Comparison of ENCODE assay signal across 23 cellular contexts in the genomic region with DNA sequence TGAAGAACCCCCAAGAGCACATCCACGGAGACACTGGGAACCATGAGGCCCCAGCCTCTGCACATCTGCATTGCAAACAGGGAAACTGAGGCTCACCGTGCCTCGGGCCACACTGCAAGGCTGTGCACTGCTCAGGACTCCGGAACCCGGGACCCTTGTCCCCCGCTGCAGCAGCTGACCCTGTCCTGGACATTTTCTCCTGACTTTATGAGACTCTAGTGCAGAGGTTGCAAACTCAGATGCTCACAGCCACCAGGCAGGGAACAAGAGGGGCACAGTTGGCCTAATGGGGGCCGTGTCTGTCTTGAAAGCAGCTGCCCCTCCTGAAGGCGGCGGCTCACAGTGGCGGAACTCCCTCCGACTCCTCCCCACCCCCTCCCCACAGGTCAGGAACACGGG. TPM values are rescaled to one million over a fixed set of nuclear protein-coding genes. Genes with fewer than 3 reads are reported as not detected.
DNase-seq lines count a peak whose midpoint lies in the region; ATAC-seq and TF ChIP-seq lines count a peak whose summit lies in the region.
"Had no signal": no experiment of that assay in that cellular context is flagged by ENCODE, and none has a peak within 500 bp of the region (broad histone marks: within the 10 kb centered on the region; RNA-seq: fewer than 3 reads in every experiment).

No MANE protein-coding gene starts in this region.

- H2BK120ac ChIP-seq in mesendoderm (ENCODE audit: low read depth, low read length), result no peak overlapping the region

- H3K4ac ChIP-seq in mesendoderm (ENCODE audit: low read depth, low read length), result no peak overlapping the region

- ATAC-seq in GM23338, result no peak
- ATAC-seq in stimulated activated memory B cell treated with anti-CD40 and anti-IgM and Interleukin-4, amounts not matched to agents 10 μg/mL and 1 μg/mL and 100 μg/mL, for 72 hours, result no peak
- ATAC-seq: Panc1 had no signal

- H3K9me3 Mint-ChIP-seq in GM23338, result no peaks in the 10 kb centered on the region; the same call in 1 of the 3 replicates
- peaks cover 3% of the 10 kb centered on the region for H3K9me3 Mint-ChIP-seq in stimulated activated memory B cell treated with anti-CD40 and anti-IgM and Interleukin-4, amounts not matched to agents 10 μg/mL and 1 μg/mL and 100 μg/mL, for 72 hours

- H3K79me2 ChIP-seq in GM23338 (replicated peaks; ENCODE audit: insufficient read depth) (no peaks in the 10 kb centered on the region), mesendoderm (ENCODE audit: control insufficient read depth, insufficient read depth, low read length) (no peaks in the 10 kb centered on the region)

- no CpG with 5 or more reads among the region's 12 CpGs for WGBS in mesendoderm (ENCODE audit: extremely low coverage, insufficient coverage, low lambda C conversion rate)

- H2AK5ac ChIP-seq in mesendoderm (ENCODE audit: low read length), result no peak overlapping the region

- no peaks in the 10 kb centered on the region for H3K36me3 Mint-ChIP-seq in GM23338 (ENCODE audit: low read depth)
- H3K36me3 Mint-ChIP-seq in stimulated activated memory B cell treated with anti-CD40 and anti-IgM and Interleukin-4, amounts not matched to agents 10 μg/mL and 1 μg/mL and 100 μg/mL, for 72 hours, result no peaks in the 10 kb centered on the region
- H3K36me3 Mint-ChIP-seq: CD14-positive monocyte had no signal

- no peaks in the 10 kb centered on the region for H4K20me1 ChIP-seq in GM23338 (replicated peaks; ENCODE audit: insufficient read depth)

- H3K4me3 ChIP-seq in GM23338, result peak overlapping the region; percentile 4; the same call in 1 of the 2 replicates
- no peak overlapping the region for H3K4me3 ChIP-seq in NT2/D1 (ENCODE audit: insufficient read length, low read depth)
- H3K4me3 ChIP-seq in mesendoderm (ENCODE audit: low read length), result no peak overlapping the region

- no peaks in the 10 kb centered on the region; the same call in 1 of the 2 replicates for H3K36me3 ChIP-seq in GM23338 (ENCODE audit: insufficient read depth)
- no peaks in the 10 kb centered on the region for H3K36me3 ChIP-seq in NT2/D1 (ENCODE audit: insufficient read depth, insufficient read length, low read length)
- no peaks in the 10 kb centered on the region for H3K36me3 ChIP-seq in mesendoderm (ENCODE audit: control insufficient read depth, insufficient read depth, low read length)

- H2BK5ac ChIP-seq in mesendoderm (ENCODE audit: low read length), result no peak overlapping the region

- H3K4me2 ChIP-seq in GM23338 (peak overlapping the region; percentile 65; the same call in 1 of the 2 replicates), mesendoderm (ENCODE audit: low read length) (no peak overlapping the region)
- H3K4me2 ChIP-seq: KMS-11 had no signal

- H3K79me1 ChIP-seq in mesendoderm (ENCODE audit: low read length), result no peaks in the 10 kb centered on the region

- peaks cover 2% of the 10 kb centered on the region; the same call in 1 of the 2 replicates for H3F3A ChIP-seq in GM23338 (replicated peaks; ENCODE audit: low read depth)

- H2AFZ ChIP-seq in GM23338, result peak overlapping the region; percentile 70

- no peak overlapping the region for H2BK15ac ChIP-seq in mesendoderm (replicated peaks; ENCODE audit: low read depth)

- peak overlapping the region; percentile 24 for H3K23ac ChIP-seq in mesendoderm (ENCODE audit: low read length)

- peak overlapping the region; percentile 23; the same call in 1 of the 3 replicates for H3K4me3 Mint-ChIP-seq in GM23338
- H3K4me3 Mint-ChIP-seq in stimulated activated memory B cell treated with anti-CD40 and anti-IgM and Interleukin-4, amounts not matched to agents 10 μg/mL and 1 μg/mL and 100 μg/mL, for 72 hours, result no peak overlapping the region
- H3K4me3 Mint-ChIP-seq: CD14-positive monocyte had no signal

- no peak overlapping the region for H4K5ac ChIP-seq in mesendoderm (ENCODE audit: low read length)

- H3K27me3 ChIP-seq in GM23338 (ENCODE audit: insufficient read depth) (no peaks in the 10 kb centered on the region), NT2/D1 (ENCODE audit: insufficient read depth, insufficient read length) (no peaks in the 10 kb centered on the region), mesendoderm (ENCODE audit: insufficient read depth, low read length, poor library complexity) (no peaks in the 10 kb centered on the region)

- DNase-seq in GM23338 (ENCODE audit: low spot score) (no peak), NT2/D1 (ENCODE audit: low read depth, low spot score) (no peak), mesendoderm (no peak), CD1c-positive myeloid dendritic cell (ENCODE audit: extremely low spot score) (no peak), G401 (ENCODE audit: low spot score) (no peak), NOMO-1 treated with DMSO at 0.1 percent for 48 hours (lab: John Stamatoyannopoulos, UW; ENCODE audit: unreplicated experiment) (no peak)
- DNase-seq: DMS153; DND-41; GOT3; IMR-90; MM.1S; NCI-H2029; NCI-H446 treated with DMSO at 0.1 percent for 48 hours; NK-92 treated with Interleukin-12 subunit alpha and Interleukin-12 subunit beta, amount 100 ng/mL, for 24 hours; T-helper 1 cell had no signal

- in situ Hi-C loops in G401 (cut with HindIII; ENCODE audit: low sequenced_read_pairs), result no loop called here

- H4K8ac ChIP-seq in mesendoderm (ENCODE audit: low read depth, low read length), result no peak overlapping the region

- H3K9ac ChIP-seq in NT2/D1 (ENCODE audit: insufficient read length, low read depth) (peak overlapping the region; percentile 8), mesendoderm (ENCODE audit: low read length) (peak overlapping the region; percentile 10)
- H3K9ac ChIP-seq: KMS-11 had no signal

- H3K4me1 Mint-ChIP-seq in GM23338, result peaks cover 52% of the 10 kb centered on the region
- H3K4me1 Mint-ChIP-seq in stimulated activated memory B cell treated with anti-CD40 and anti-IgM and Interleukin-4, amounts not matched to agents 10 μg/mL and 1 μg/mL and 100 μg/mL, for 72 hours, result no peaks in the 10 kb centered on the region
- H3K4me1 Mint-ChIP-seq: CD14-positive monocyte had no signal

- H3K9me2 ChIP-seq in GM23338 (ENCODE audit: insufficient read depth), result peaks cover 10% of the 10 kb centered on the region; the same call in 1 of the 2 replicates

- H3K27me3 Mint-ChIP-seq in GM23338 (ENCODE audit: insufficient read depth, low read depth, poor library complexity), result peaks cover 11% of the 10 kb centered on the region
- peaks cover 72% of the 10 kb centered on the region for H3K27me3 Mint-ChIP-seq in stimulated activated memory B cell treated with anti-CD40 and anti-IgM and Interleukin-4, amounts not matched to agents 10 μg/mL and 1 μg/mL and 100 μg/mL, for 72 hours

- no peak overlapping the region for H3K18ac ChIP-seq in mesendoderm (ENCODE audit: low read length)

- H3K27ac Mint-ChIP-seq in GM23338, result no peak overlapping the region
- no peak overlapping the region for H3K27ac Mint-ChIP-seq in stimulated activated memory B cell treated with anti-CD40 and anti-IgM and Interleukin-4, amounts not matched to agents 10 μg/mL and 1 μg/mL and 100 μg/mL, for 72 hours
- H3K27ac Mint-ChIP-seq: CD14-positive monocyte had no signal

- no peak for TF ChIP-seq CTCF in GM23338 (conservative IDR thresholded peaks at IDR 0.05; ENCODE audit: low read depth in 2 of 2)

- H3K27ac ChIP-seq in GM23338 (ENCODE audit: low read depth), result no peak overlapping the region
- H3K27ac ChIP-seq in mesendoderm (ENCODE audit: low read depth, low read length), result no peak overlapping the region
- H3K27ac ChIP-seq: KMS-11, RWPE1 had no signal

- peak overlapping the region; percentile 57 for H3K56ac ChIP-seq in mesendoderm (ENCODE audit: low read length)

- H3K9me3 ChIP-seq in NT2/D1 (ENCODE audit: insufficient read depth, low read length), result no peaks in the 10 kb centered on the region

- H3K4me1 ChIP-seq in GM23338 (ENCODE audit: insufficient read depth) (peaks cover 45% of the 10 kb centered on the region), NT2/D1 (ENCODE audit: insufficient read depth, insufficient read length) (peaks cover 24% of the 10 kb centered on the region), mesendoderm (ENCODE audit: control insufficient read depth, low read depth, low read length) (peaks cover 18% of the 10 kb centered on the region)

TF ChIP-seq in GM23338, 12 proteins besides CTCF, POLR2A, EP300 and RAD21 (continues in another document):
- no peak for TF ChIP-seq STAT1 (IDR thresholded peaks at IDR 0.05; ENCODE audit: unreplicated experiment)
- no peak for TF ChIP-seq NANOG (IDR thresholded peaks at IDR 0.05; ENCODE audit: borderline replicate concordance)
- no peak for TF ChIP-seq POLR2AphosphoS5 (IDR thresholded peaks at IDR 0.05; ENCODE audit: low read depth)

RNA-seq across cellular contexts. Expression of gene IGLON5, which starts 16.5 kb away (rescaled TPM):
- total RNA-seq in GM23338 (2014; rRNA removed; shearing (Covaris generic)), result 29.1 and 29.4 TPM in 2 replicates
- polyA plus RNA-seq in GM23338 (2016; fragmentation: Nextera tagmentation; extraction: Ambion mirVana), result 5.0 and 5.4 TPM in 2 replicates
- polyA plus RNA-seq in mesendoderm (2013, experiment 1 of 2), result 17.8 TPM
- 17.4 TPM for polyA plus RNA-seq in mesendoderm (2013, experiment 2 of 2)
- not detected in 2 replicates for total RNA-seq in G401 (2014; rRNA removed; shearing (Covaris generic))
- total RNA-seq: HT1080, IMR-90, SK-MEL-5 had no signal
- polyA plus RNA-seq: CD14-positive monocyte, IMR-90 had no signal

RNA-seq across cellular contexts. Expression of gene SIGLECL1, which starts 44.1 kb away (rescaled TPM):
- not detected in 2 replicates for total RNA-seq in GM23338 (2014; rRNA removed; shearing (Covaris generic))
- not detected in 2 replicates for polyA plus RNA-seq in GM23338 (2016; fragmentation: Nextera tagmentation; extraction: Ambion mirVana)
- polyA plus RNA-seq in mesendoderm (2013, experiment 1 of 2), result not detected
- polyA plus RNA-seq in mesendoderm (2013, experiment 2 of 2), result not detected
- not detected in 2 replicates for total RNA-seq in G401 (2014; rRNA removed; shearing (Covaris generic))
- total RNA-seq: A673, HT1080, IMR-90, SK-MEL-5 had no signal
- polyA plus RNA-seq: CD14-positive monocyte, IMR-90 had no signal

RNA-seq across cellular contexts. Expression of gene VSIG10L, which starts 47.0 kb away (rescaled TPM):
- total RNA-seq in GM23338 (2014; rRNA removed; shearing (Covaris generic)), result 8.5 and 10.4 TPM in 2 replicates
- polyA plus RNA-seq in GM23338 (2016; fragmentation: Nextera tagmentation; extraction: Ambion mirVana), result 9.6 and 9.8 TPM in 2 replicates
- polyA plus RNA-seq in mesendoderm (2013, experiment 1 of 2), result 6.8 TPM
- polyA plus RNA-seq in mesendoderm (2013, experiment 2 of 2), result 7.3 TPM
- 9.3 and 9.5 TPM in 2 replicates for total RNA-seq in G401 (2014; rRNA removed; shearing (Covaris generic))

Comparison
In these comparisons a context has a peak if more than half of its experiments do, and no peak if none do; other contexts are left out.
1. RNA of gene IGLON5, which starts 16.5 kb away (total RNA-seq): 29.1 to 29.4 TPM in GM23338; not detected in G401; every median in the first group is over 10 times any median in the second.